In genomic region chr22:34102633-34103032, GRCh38 we compare ENCODE assay signal across 22 cellular contexts.
"Had no signal": no experiment of that assay in that cellular context is flagged by ENCODE, and none has a peak within 500 bp of the region (broad histone marks: within the 10 kb centered on the region; RNA-seq: fewer than 3 reads in every experiment).

No MANE protein-coding gene starts in this region.

- H3K4me3 ChIP-seq: gastrocnemius medialis, heart right ventricle, skin epidermis, transverse colon had no signal

- H3K4me1 Mint-ChIP-seq: activated T-helper 17 cell treated with anti-CD3 and anti-CD28 coated beads, Interleukin-2, amount 50 U/mL, for 72 hours had no signal

- H3K4me3 Mint-ChIP-seq: activated T-helper 17 cell treated with anti-CD3 and anti-CD28 coated beads, Interleukin-2, amount 50 U/mL, for 72 hours; natural killer cell treated with Interleukin-12 subunit alpha and Interleukin-12 subunit beta and Interleukin-15 and Interleukin-18, amount 100 ng/mL, for 72 hours had no signal

- H3K27ac Mint-ChIP-seq: activated T-helper 17 cell treated with anti-CD3 and anti-CD28 coated beads, Interleukin-2, amount 50 U/mL, for 72 hours; natural killer cell treated with Interleukin-12 subunit alpha and Interleukin-12 subunit beta and Interleukin-15 and Interleukin-18, amount 100 ng/mL, for 72 hours had no signal

- FAIRE-seq: kidney had no signal

- H3K36me3 ChIP-seq: brain microvascular endothelial cell, gastrocnemius medialis, heart right ventricle, transverse colon had no signal

- H3K4me1 ChIP-seq: gastrocnemius medialis, heart right ventricle, transverse colon had no signal

- H3K27ac ChIP-seq: brain microvascular endothelial cell, epithelial cell of prostate, gastrocnemius medialis, heart right ventricle, skin epidermis, transverse colon, VCaP had no signal

- ATAC-seq: activated T-helper 17 cell treated with anti-CD3 and anti-CD28 coated beads, Interleukin-2, amount 50 U/mL, for 72 hours; gastrocnemius medialis; heart right ventricle; left ventricle myocardium superior; natural killer cell treated with Interleukin-12 subunit alpha and Interleukin-12 subunit beta and Interleukin-15 and Interleukin-18, amount 100 ng/mL, for 72 hours; stimulated activated naive CD8-positive, alpha-beta T cell treated with anti-CD3 and anti-CD28 coated beads, Interleukin-15, Interleukin-2, amounts not matched to agents 100 U/mL and 50 U/mL, for 24 hours had no signal

- DNase-seq: activated CD4-positive, alpha-beta T cell treated with anti-CD3 and anti-CD28 coated beads for 1 hour; activated CD4-positive, alpha-beta T cell treated with anti-CD3 and anti-CD28 coated beads, Interleukin-2, amount 50 U/mL, for 4 hours; activated naive CD4-positive, alpha-beta T cell treated with Interleukin-2 at 50 U/mL for 16 hours; anterior cingulate cortex; brain microvascular endothelial cell; cerebellar nuclear complex; effector memory CD4-positive, alpha-beta T cell; gastrocnemius medialis; heart right ventricle; kidney; left ventricle myocardium superior; occipital lobe; stimulated activated CD4-positive, alpha-beta T cell treated with anti-CD3 and anti-CD28 coated beads, Interleukin-4, amount 100 ng/mL, for 4 hours; stimulated activated naive CD8-positive, alpha-beta T cell treated with anti-CD3 and anti-CD28 coated beads, Interleukin-15, Interleukin-2, amounts not matched to agents 100 U/mL and 50 U/mL, for 24 hours; T-helper 1 cell; T1000; transverse colon had no signal

- H3K27me3 ChIP-seq: brain microvascular endothelial cell had no signal

- H3K36me3 Mint-ChIP-seq: natural killer cell treated with Interleukin-12 subunit alpha and Interleukin-12 subunit beta and Interleukin-15 and Interleukin-18, amount 100 ng/mL, for 72 hours had no signal

- H3K9me3 ChIP-seq: gastrocnemius medialis, transverse colon had no signal
